ENCODE assay signal across 10 cellular contexts in the genomic region with DNA sequence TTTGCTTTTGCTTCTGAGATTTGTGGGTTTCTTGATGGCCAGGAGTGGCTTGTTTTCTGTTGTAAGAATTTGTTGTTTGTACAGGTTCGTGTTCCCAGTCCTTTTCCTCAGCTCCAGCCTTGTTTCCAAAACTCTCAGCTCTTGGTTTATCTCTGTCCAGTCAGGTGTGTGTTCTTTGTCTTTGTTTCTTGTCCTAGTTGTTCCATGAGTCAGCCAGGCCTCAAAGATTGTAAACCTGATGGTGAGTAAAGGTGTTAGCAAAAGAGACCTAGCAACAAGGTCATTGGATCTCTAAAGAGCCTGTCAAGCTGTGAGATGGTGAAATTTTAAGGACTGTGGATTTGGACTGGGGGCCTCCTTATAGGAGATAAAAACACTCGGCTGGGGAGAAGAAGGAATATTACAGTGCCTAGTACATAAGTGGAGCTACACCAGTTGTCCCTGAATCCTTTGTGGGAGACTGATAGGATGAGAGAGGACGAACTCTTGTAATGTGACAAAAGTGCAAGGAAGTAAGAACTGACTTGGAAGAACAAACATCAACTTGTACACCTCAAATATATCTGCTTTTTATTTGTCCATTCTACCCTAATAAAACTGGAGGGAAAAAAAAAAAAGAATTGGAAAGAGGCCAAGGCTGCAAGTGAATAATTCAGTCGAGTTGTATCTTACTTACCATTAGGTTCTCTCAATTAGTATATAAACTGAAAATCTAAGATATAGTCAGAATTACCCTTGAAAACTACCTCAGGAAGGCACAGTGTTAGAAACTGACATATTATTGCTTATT. TPM values are rescaled to one million over a fixed set of nuclear protein-coding genes. Genes with fewer than 3 reads are reported as not detected.
A peak's percentile ranks its signal among the peaks of the same experiment; 100 is the strongest.
DNase-seq lines count a peak whose midpoint lies in the region; ATAC-seq and TF ChIP-seq lines count a peak whose summit lies in the region.
"Had no signal": no experiment of that assay in that cellular context is flagged by ENCODE, and none has a peak within 500 bp of the region (broad histone marks: within the 10 kb centered on the region; RNA-seq: fewer than 3 reads in every experiment).

No MANE protein-coding gene starts in this region.

- H3K27ac ChIP-seq in CD4-positive, alpha-beta memory T cell (ENCODE audit: low read depth, low read length), result peak overlapping the region; percentile 50
- H3K27ac ChIP-seq in KOPT-K1 (ENCODE audit: low read depth, low read length, poor library complexity, severe bottlenecking) (peak overlapping the region; percentile 71), mammary epithelial cell (ENCODE audit: insufficient read depth, low read depth, low read length) (peak overlapping the region; percentile 85), MM.1S (ENCODE audit: low read length) (no peak overlapping the region)

- POLR2A ChIA-PET in CD4-positive, alpha-beta memory T cell (lab: Charles Lee; ENCODE audit: partially characterized antibody), result interaction anchor here (1.0 to 12.8 kb wide), 6 partner anchors 17 to 379 kb away, joined by 3 to 449 read pairs (median 21); partner anchors contain the start of genes DLX1 and ITGA6

- H3K4me1 ChIP-seq in CD4-positive, alpha-beta memory T cell (ENCODE audit: insufficient read depth, low read length), result peaks cover 65% of the 10 kb centered on the region
- H3K4me1 ChIP-seq in mammary epithelial cell (ENCODE audit: insufficient read depth, low read length), result peaks cover 66% of the 10 kb centered on the region
- peaks cover 30% of the 10 kb centered on the region for H3K4me1 ChIP-seq in MM.1S (ENCODE audit: low read length)

- H3K36me3 ChIP-seq in CD4-positive, alpha-beta memory T cell (ENCODE audit: insufficient read depth, low read length), result no peaks in the 10 kb centered on the region
- H3K36me3 ChIP-seq in KOPT-K1 (ENCODE audit: insufficient read depth, low read length), result no peaks in the 10 kb centered on the region
- H3K36me3 ChIP-seq in mammary epithelial cell (ENCODE audit: insufficient read depth, low read length), result peaks cover 26% of the 10 kb centered on the region
- H3K36me3 ChIP-seq in MM.1S (replicated peaks; ENCODE audit: insufficient read depth, low read length), result no peaks in the 10 kb centered on the region

- in situ Hi-C loops in mammary epithelial cell (cut with MboI; ENCODE audit: low sequenced_read_pairs in 2 of 2), result loop anchor here (5.0 to 25.0 kb wide), 3 partner anchors 180 to 752 kb away; no protein-coding TSS in a partner anchor

- peak overlapping the region; percentile 83 to 97 (median 91) for H3K27ac Mint-ChIP-seq in CD4-positive, alpha-beta memory T cell
- peak overlapping the region; percentile 61 to 77 for H3K27ac Mint-ChIP-seq in natural killer cell treated with Interleukin-12 subunit alpha and Interleukin-12 subunit beta and Interleukin-15 and Interleukin-18, amount 100 ng/mL, for 72 hours

- H2AFZ ChIP-seq in mammary epithelial cell (ENCODE audit: low read depth, low read length) (no peak overlapping the region), MM.1S (ENCODE audit: low read length) (no peak overlapping the region)

- no peaks in the 10 kb centered on the region for H3K9me3 Mint-ChIP-seq in CD4-positive, alpha-beta memory T cell
- H3K9me3 Mint-ChIP-seq in natural killer cell treated with Interleukin-12 subunit alpha and Interleukin-12 subunit beta and Interleukin-15 and Interleukin-18, amount 100 ng/mL, for 72 hours, result no peaks in the 10 kb centered on the region
- H3K9me3 Mint-ChIP-seq: H9 had no signal

- no peak for TF ChIP-seq CTCF in mammary epithelial cell (conservative IDR thresholded peaks at IDR 0.05 in 1 of 2, IDR thresholded peaks at IDR 0.05 in 1 of 2; ENCODE audit: extremely low read depth in 1 of 2, insufficient read depth in 1 of 2, low read depth in 1 of 2, low read length in 2 of 2)
- TF ChIP-seq CTCF in MM.1S (IDR thresholded peaks at IDR 0.05; ENCODE audit: low read length), result no peak

- no peaks in the 10 kb centered on the region for H3K9me2 ChIP-seq in MM.1S (replicated peaks; ENCODE audit: insufficient read depth, low read length)

- intact Hi-C loops in CD4-positive, alpha-beta memory T cell (cut with micrococcal nuclease), result loop anchor here (1.0 to 10.0 kb wide), 12 partner anchors 20 to 890 kb away; partner anchors contain the start of genes DYNC1I2 and HAT1
- intact Hi-C loops in mammary epithelial cell (cut with micrococcal nuclease), result loop anchor here (1.0 to 10.0 kb wide), 11 partner anchors 60 to 890 kb away; no protein-coding TSS in a partner anchor

- H3K27me3 Mint-ChIP-seq in CD4-positive, alpha-beta memory T cell, result no peaks in the 10 kb centered on the region
- H3K27me3 Mint-ChIP-seq in natural killer cell treated with Interleukin-12 subunit alpha and Interleukin-12 subunit beta and Interleukin-15 and Interleukin-18, amount 100 ng/mL, for 72 hours, result no peaks in the 10 kb centered on the region

- no peaks in the 10 kb centered on the region for H3K27me3 ChIP-seq in CD4-positive, alpha-beta memory T cell (ENCODE audit: insufficient read depth, low read length)
- no peaks in the 10 kb centered on the region for H3K27me3 ChIP-seq in mammary epithelial cell (ENCODE audit: insufficient read depth, low read length)
- no peaks in the 10 kb centered on the region for H3K27me3 ChIP-seq in MM.1S (replicated peaks; ENCODE audit: insufficient read depth, low read length)

- no peak for ATAC-seq in natural killer cell treated with Interleukin-12 subunit alpha and Interleukin-12 subunit beta and Interleukin-15 and Interleukin-18, amount 100 ng/mL, for 72 hours
- no peak for ATAC-seq in GM19324 (IDR thresholded peaks at IDR 0.05; ENCODE audit: low FRiP score, unreplicated experiment)
- ATAC-seq in HG03045 (IDR thresholded peaks at IDR 0.05; ENCODE audit: unreplicated experiment), result no peak

- peak overlapping the region; percentile 54 for H3K4me2 ChIP-seq in mammary epithelial cell (ENCODE audit: insufficient read depth, low read depth, low read length)
- no peak overlapping the region for H3K4me2 ChIP-seq in MM.1S (ENCODE audit: low read depth, low read length)

- no peak for DNase-seq in CD4-positive, alpha-beta memory T cell
- DNase-seq in mammary epithelial cell, result peak; percentile 91
- DNase-seq in natural killer cell treated with Interleukin-12 subunit alpha and Interleukin-12 subunit beta and Interleukin-15 and Interleukin-18, amount 100 ng/mL, for 72 hours (ENCODE audit: low spot score), result no peak
- no peak for DNase-seq in MM.1S
- DNase-seq in NCI-H2227 (lab: John Stamatoyannopoulos, UW; ENCODE audit: unreplicated experiment), result no peak
- DNase-seq: H9, NCI-H446 treated with DMSO at 0.1 percent for 48 hours had no signal

- 58% methylated on average over 4 of the region's 4 CpGs for WGBS in mammary epithelial cell (ENCODE audit: low coverage, missing lambda C conversion rate)

- H3K9me3 ChIP-seq in CD4-positive, alpha-beta memory T cell (ENCODE audit: control insufficient read depth in 1 of 2, low read length in 2 of 2), result no peaks in the 10 kb centered on the region
- H3K9me3 ChIP-seq in KOPT-K1 (ENCODE audit: insufficient read depth, low read length, poor library complexity, severe bottlenecking) (no peaks in the 10 kb centered on the region), mammary epithelial cell (replicated peaks; ENCODE audit: insufficient read depth, low read length) (no peaks in the 10 kb centered on the region), MM.1S (replicated peaks; ENCODE audit: insufficient read depth, low read length) (no peaks in the 10 kb centered on the region)

- no TSS peak for BruUV-seq in mammary epithelial cell (replicated peaks; lab: Mats Ljungman, UMichigan)

- H3K4me1 Mint-ChIP-seq in CD4-positive, alpha-beta memory T cell, result peaks cover 57 to 74% (median 63%) of the 10 kb centered on the region in 4 donors
- peaks cover 54 to 61% of the 10 kb centered on the region in 2 donors for H3K4me1 Mint-ChIP-seq in natural killer cell treated with Interleukin-12 subunit alpha and Interleukin-12 subunit beta and Interleukin-15 and Interleukin-18, amount 100 ng/mL, for 72 hours (ENCODE audit: low read depth in 2 of 2)

- H3F3A ChIP-seq in MM.1S (ENCODE audit: insufficient read depth, low read length), result peaks cover 15% of the 10 kb centered on the region; the same call in 1 of the 2 replicates

- H4K20me1 ChIP-seq in mammary epithelial cell (ENCODE audit: insufficient read depth, low read length) (no peaks in the 10 kb centered on the region), MM.1S (ENCODE audit: insufficient read depth, low read length) (no peaks in the 10 kb centered on the region)

- peaks cover 30 to 35% of the 10 kb centered on the region in 2 donors for H3K36me3 Mint-ChIP-seq in CD4-positive, alpha-beta memory T cell
- no peaks in the 10 kb centered on the region for H3K36me3 Mint-ChIP-seq in natural killer cell treated with Interleukin-12 subunit alpha and Interleukin-12 subunit beta and Interleukin-15 and Interleukin-18, amount 100 ng/mL, for 72 hours

- peak overlapping the region in 1 of 2 donors; percentile 1 for H3K4me3 ChIP-seq in CD4-positive, alpha-beta memory T cell (ENCODE audit: low read length in 2 of 2)
- H3K4me3 ChIP-seq in mammary epithelial cell (replicated peaks in 1 of 3; ENCODE audit: insufficient read depth in 1 of 3, low read depth in 2 of 3, low read length in 3 of 3) (no peak overlapping the region), MM.1S (ENCODE audit: low read length) (no peak overlapping the region)

- H3K79me2 ChIP-seq in mammary epithelial cell (ENCODE audit: insufficient read depth, low read length), result peaks cover 96% of the 10 kb centered on the region
- H3K79me2 ChIP-seq in MM.1S (ENCODE audit: low read length), result no peaks in the 10 kb centered on the region

- CTCF ChIA-PET in CD4-positive, alpha-beta memory T cell (lab: Charles Lee; ENCODE audit: partially characterized antibody), result interaction anchor here (1.1 to 15.1 kb wide), 12 partner anchors 9 to 891 kb away, joined by 3 to 1033 read pairs (median 9); partner anchors contain the start of gene ITGA6
- CTCF ChIA-PET in mammary epithelial cell (lab: Charles Lee; ENCODE audit: low non-redundant PET), result no interaction called here

- peak overlapping the region; percentile 47 for H3K9ac ChIP-seq in mammary epithelial cell (ENCODE audit: insufficient read depth, low read length)
- H3K9ac ChIP-seq in MM.1S (ENCODE audit: low read length), result no peak overlapping the region

- dilution Hi-C loops in mammary epithelial cell (cut with HindIII; ENCODE audit: low sequenced_read_pairs), result no loop called here

- H3K4me3 Mint-ChIP-seq in CD4-positive, alpha-beta memory T cell, result peak overlapping the region in 7 of 8 donors; percentile 55 to 94 (median 89)
- peak overlapping the region; percentile 85 for H3K4me3 Mint-ChIP-seq in natural killer cell treated with Interleukin-12 subunit alpha and Interleukin-12 subunit beta and Interleukin-15 and Interleukin-18, amount 100 ng/mL, for 72 hours
- H3K4me3 Mint-ChIP-seq: H9 had no signal

RNA-seq across cellular contexts. Expression of gene ITGA6, which starts 37.1 kb away (rescaled TPM):
- total RNA-seq in CD4-positive, alpha-beta memory T cell, result 10 to 100 TPM; 69.1 to 73.6 TPM
- 10 to 100 TPM; 58.3 to 64.0 TPM for polyA plus RNA-seq in CD4-positive, alpha-beta memory T cell
- total RNA-seq in mammary epithelial cell, result 100 to 1,000 TPM; 562 to 887 TPM
- 134 TPM for polyA plus RNA-seq in mammary epithelial cell
- 741 TPM for polyA minus RNA-seq in mammary epithelial cell
- total RNA-seq in natural killer cell treated with Interleukin-12 subunit alpha and Interleukin-12 subunit beta and Interleukin-15 and Interleukin-18, amount 100 ng/mL, for 72 hours, result 10 to 100 TPM; 15.6 to 36.9 TPM

Comparison
In these comparisons a context has a peak if more than half of its experiments do, and no peak if none do; other contexts are left out.
1. RNA of gene ITGA6, which starts 37.1 kb away (total RNA-seq): 562 to 887 TPM in mammary epithelial cell; 69.1 to 73.6 TPM in CD4-positive, alpha-beta memory T cell and 15.6 to 36.9 TPM in natural killer cell treated with Interleukin-12 subunit alpha and Interleukin-12 subunit beta and Interleukin-15 and Interleukin-18, amount 100 ng/mL, for 72 hours; every median in the first group is over 4 times any median in the second.